ENCODE assay signal across 20 cellular contexts in the genomic region with DNA sequence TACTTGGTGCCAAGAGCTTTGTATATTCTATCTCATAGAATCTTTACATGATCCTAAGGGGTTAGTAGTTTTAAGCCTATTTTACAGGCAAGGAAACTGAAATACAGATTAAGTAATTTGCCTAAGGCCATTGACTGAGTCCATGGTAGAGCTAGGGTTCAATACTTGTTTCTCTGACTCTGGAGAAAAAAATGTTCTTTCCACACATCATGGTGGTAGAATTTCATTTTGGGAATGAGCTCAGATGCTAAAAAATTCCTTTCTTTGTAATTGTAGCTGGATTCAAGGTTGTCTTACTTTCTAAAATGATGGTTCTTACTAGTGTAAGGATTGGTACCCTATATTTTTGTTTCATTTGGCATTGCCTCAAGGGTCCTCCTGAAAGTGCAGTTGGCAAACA.
"Had no signal": no experiment of that assay in that cellular context is flagged by ENCODE, and none has a peak within 500 bp of the region (broad histone marks: within the 10 kb centered on the region; RNA-seq: fewer than 3 reads in every experiment).

No MANE protein-coding gene starts in this region.

- H3K27ac Mint-ChIP-seq: immature natural killer cell had no signal

- H3K36me3 ChIP-seq: adrenal gland, cardiac muscle cell, esophagus muscularis mucosa, tibial nerve had no signal

- DNase-seq: activated CD4-positive, alpha-beta T cell treated with anti-CD3 and anti-CD28 coated beads, Interleukin-2, amount 50 U/mL, for 48 hours; activated naive CD4-positive, alpha-beta T cell treated with anti-CD3 and anti-CD28 coated beads, Interleukin-2, amount 50 U/mL, for 16 hours; adrenal gland; foreskin fibroblast; glutamatergic neuron; immature natural killer cell; mesendoderm; occipital lobe; right cardiac atrium; stimulated activated CD4-positive, alpha-beta T cell treated with anti-CD3 and anti-CD28 coated beads, Interleukin-4, amount 100 ng/mL, for 24 hours; stimulated activated naive CD4-positive, alpha-beta T cell treated with Interleukin-2 at 50 U/mL for 16 hours; substantia nigra; SW 1271 had no signal

- H3K4me3 Mint-ChIP-seq: immature natural killer cell, nephron had no signal

- H3K27ac ChIP-seq: adrenal gland, cardiac muscle cell, esophagus muscularis mucosa, tibial nerve had no signal

- H3K36me3 Mint-ChIP-seq: immature natural killer cell had no signal

- H3K9me3 ChIP-seq: adrenal gland, esophagus muscularis mucosa, tibial nerve had no signal

- H3K27me3 ChIP-seq: adrenal gland, cardiac muscle cell, esophagus muscularis mucosa, tibial nerve had no signal

- H3K4me3 ChIP-seq: adrenal gland, cardiac muscle cell, esophagus muscularis mucosa, skin epidermis, tibial nerve had no signal

- H3K9me3 Mint-ChIP-seq: activated T-helper 17 cell treated with anti-CD3 and anti-CD28 coated beads, Interleukin-2, amount 50 U/mL, for 72 hours; immature natural killer cell; nephron; T-helper 2 cell treated with Interferon-gamma antibody and Interleukin-4, amounts not matched to agents 5 μg/mL and 100 μg/mL, for 36 hours had no signal
